ENCODE assay signal across 12 cellular contexts in genomic region chr7:47285860-47286491, GRCh38.
DNase-seq lines count a peak whose midpoint lies in the region; ATAC-seq and TF ChIP-seq lines count a peak whose summit lies in the region.
"Had no signal": no experiment of that assay in that cellular context is flagged by ENCODE, and none has a peak within 500 bp of the region (broad histone marks: within the 10 kb centered on the region; RNA-seq: fewer than 3 reads in every experiment).

No MANE protein-coding gene starts in this region.

- no peak overlapping the region for H3K27ac ChIP-seq in tibial artery
- H3K27ac ChIP-seq: C4-2B had no signal

- POLR2A ChIA-PET in BJ (lab: Charles Lee), result no interaction called here

- intact Hi-C loops in Right ventricle myocardium superior (cut with DNase I) (loop anchor here (10.0 kb wide), 1 partner anchor 119 kb away; no protein-coding TSS in a partner anchor), tibial artery (cut with DNase I; ENCODE audit: low total_unique reads) (no loop called here), left colon (cut with DNase I, micrococcal nuclease) (no loop called here)

- H3K9me3 ChIP-seq in tibial artery, result no peaks in the 10 kb centered on the region

- DNase-seq in BJ (ENCODE audit: low read depth) (peak; percentile 98), amniotic stem cell (lab: John Stamatoyannopoulos, UW) (peak; percentile 32), Right ventricle myocardium superior (no peak), retinal pigment epithelial cell (ENCODE audit: low read depth) (no peak), tibial artery (no peak), left colon (no peak), NCI-H2171 treated with DMSO at 0.1 percent for 48 hours (lab: John Stamatoyannopoulos, UW) (no peak), left lobe of liver (ENCODE audit: low spot score) (no peak)
- DNase-seq: NCI-H1930; stimulated activated CD4-positive, alpha-beta T cell treated with anti-CD3 and anti-CD28 coated beads, Interleukin-2, amount 100 ng/mL, for 48 hours; T-helper 17 cell had no signal

- CTCF ChIA-PET in BJ (lab: Yijun Ruan, JAX), result interaction anchor here (0.7 to 1.0 kb wide), 3 partner anchors 8 to 137 kb away, joined by 3 read pairs; no protein-coding TSS in a partner anchor

- H3K36me3 ChIP-seq in BJ (ENCODE audit: control insufficient read depth, insufficient read depth, low read length) (peaks cover 56% of the 10 kb centered on the region), tibial artery (peaks cover 47 to 75% (median 72%) of the 10 kb centered on the region in 3 donors)

- H3K27me3 ChIP-seq in BJ (ENCODE audit: control insufficient read depth, insufficient read depth, low read length) (no peaks in the 10 kb centered on the region), tibial artery (no peaks in the 10 kb centered on the region)

- H3K4me3 ChIP-seq in BJ (ENCODE audit: low read depth, low read length) (no peak overlapping the region), retinal pigment epithelial cell (ENCODE audit: low read length) (no peak overlapping the region), tibial artery (no peak overlapping the region)

- peak; percentile 45 for ATAC-seq in Right ventricle myocardium superior (ENCODE audit: poor library complexity)
- ATAC-seq in left colon, result no peak
- no peak for ATAC-seq in left lobe of liver
- ATAC-seq: T-helper 17 cell had no signal

- TF ChIP-seq CTCF in BJ (IDR thresholded peaks at IDR 0.05; ENCODE audit: insufficient read depth, low read depth, low read length) (peak; percentile 69), retinal pigment epithelial cell (conservative IDR thresholded peaks at IDR 0.05; ENCODE audit: low read depth, low read length) (peak; percentile 4), tibial artery (IDR thresholded peaks at IDR 0.05) (no peak)

- peaks cover 0 to 7% (median 2%) of the 10 kb centered on the region in 4 donors for H3K4me1 ChIP-seq in tibial artery

Comparison
In these comparisons a context has a peak if more than half of its experiments do, and no peak if none do; other contexts are left out.
1. DNase-seq: peak in BJ (single experiment) and amniotic stem cell (single experiment); none in Right ventricle myocardium superior (single experiment), retinal pigment epithelial cell (single experiment), tibial artery (0 of 2), left colon (0 of 2), NCI-H2171 treated with DMSO at 0.1 percent for 48 hours (single experiment) and left lobe of liver (single experiment).
2. CTCF ChIP-seq: peak in BJ (single experiment) and retinal pigment epithelial cell (single experiment); none in tibial artery (0 of 2).